20 cellular contexts compared by ENCODE assay signal in the genomic region with DNA sequence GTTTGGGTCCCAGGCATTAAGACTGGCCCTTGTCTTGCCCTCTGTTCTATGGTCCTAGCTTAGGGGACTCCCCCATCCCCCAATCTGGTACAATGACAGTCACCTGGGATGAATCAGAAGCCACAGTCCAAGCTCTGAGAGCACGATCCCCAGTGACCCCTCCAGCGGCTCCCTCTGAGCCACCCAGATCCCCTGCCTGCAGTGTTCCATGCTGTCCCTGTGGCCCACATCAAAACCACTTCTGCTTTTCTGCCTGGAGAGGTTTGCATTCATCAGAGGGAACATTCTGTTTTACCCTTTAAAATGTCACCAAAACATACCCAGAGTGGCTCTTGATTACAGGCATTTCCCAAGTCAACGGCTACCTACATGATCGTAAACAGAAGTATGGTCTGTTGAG. TPM values are rescaled to one million over a fixed set of nuclear protein-coding genes. Genes with fewer than 3 reads are reported as not detected.
"Had no signal": no experiment of that assay in that cellular context is flagged by ENCODE, and none has a peak within 500 bp of the region (broad histone marks: within the 10 kb centered on the region; RNA-seq: fewer than 3 reads in every experiment).

No MANE protein-coding gene starts in this region.

- H3K4me1 ChIP-seq: foreskin keratinocyte, left lung, sigmoid colon, upper lobe of left lung had no signal

- H3K4me3 ChIP-seq: dorsolateral prefrontal cortex, left lung, sigmoid colon, thoracic aorta, upper lobe of left lung had no signal

- H3K27ac ChIP-seq: brain microvascular endothelial cell, dorsolateral prefrontal cortex, foreskin keratinocyte, left lung, sigmoid colon, thoracic aorta, upper lobe of left lung had no signal

- DNase-seq: activated CD4-positive, alpha-beta T cell treated with anti-CD3 and anti-CD28 coated beads, Interleukin-2, amount 10 ng/mL, durations not matched to agents 24 days and 14 days; activated effector memory CD4-positive, alpha-beta T cell treated with anti-CD3 and anti-CD28 coated beads, Interleukin-2, amount 50 U/mL, for 16 hours; activated naive CD4-positive, alpha-beta T cell treated with anti-CD3 and anti-CD28 coated beads, Interleukin-2, amount 50 U/mL, for 16 hours; activated T-cell treated with anti-CD3 and anti-CD28 coated beads, Interleukin-2, amount 50 U/mL, for 72 hours; aorta; brain microvascular endothelial cell; central memory CD4-positive, alpha-beta T cell; dorsolateral prefrontal cortex; foreskin keratinocyte; left lung; sigmoid colon; stimulated activated CD4-positive, alpha-beta T cell treated with anti-CD3 and anti-CD28 coated beads, Interleukin-4, amount 100 ng/mL, for 24 hours; T-helper 9 cell; upper lobe of left lung had no signal

- FAIRE-seq: colon had no signal

- H3K27me3 ChIP-seq: brain microvascular endothelial cell, dorsolateral prefrontal cortex, foreskin keratinocyte, left lung, sigmoid colon, upper lobe of left lung had no signal

- ATAC-seq: activated T-cell treated with anti-CD3 and anti-CD28 coated beads, Interleukin-2, amount 50 U/mL, for 72 hours; foreskin keratinocyte; left lung; natural killer cell treated with Interleukin-12 subunit alpha and Interleukin-12 subunit beta and Interleukin-15 and Interleukin-18, amount 100 ng/mL, for 72 hours; stimulated activated effector memory CD8-positive, alpha-beta T cell treated with anti-CD3 and anti-CD28 coated beads, Interleukin-12 subunit alpha, Interleukin-12 subunit beta, amount 100 ng/mL, for 72 hours had no signal

- H3K36me3 ChIP-seq: brain microvascular endothelial cell, left lung, sigmoid colon, thoracic aorta, upper lobe of left lung had no signal

RNA-seq across cellular contexts. Expression of a gene that starts 47.5 kb away (rescaled TPM):
- total RNA-seq: activated CD4-positive, alpha-beta T cell treated with anti-CD3 and anti-CD28 coated beads, Interleukin-2, amount 10 ng/mL, durations not matched to agents 24 days and 14 days; activated T-cell treated with anti-CD3 and anti-CD28 coated beads, Interleukin-2, amount 50 U/mL, for 72 hours; lung microvascular endothelial cell; natural killer cell treated with Interleukin-12 subunit alpha and Interleukin-12 subunit beta and Interleukin-15 and Interleukin-18, amount 100 ng/mL, for 72 hours had no signal
- polyA plus RNA-seq: fibroblast of lung had no signal
